25 cellular contexts compared by ENCODE assay signal in the genomic region with DNA sequence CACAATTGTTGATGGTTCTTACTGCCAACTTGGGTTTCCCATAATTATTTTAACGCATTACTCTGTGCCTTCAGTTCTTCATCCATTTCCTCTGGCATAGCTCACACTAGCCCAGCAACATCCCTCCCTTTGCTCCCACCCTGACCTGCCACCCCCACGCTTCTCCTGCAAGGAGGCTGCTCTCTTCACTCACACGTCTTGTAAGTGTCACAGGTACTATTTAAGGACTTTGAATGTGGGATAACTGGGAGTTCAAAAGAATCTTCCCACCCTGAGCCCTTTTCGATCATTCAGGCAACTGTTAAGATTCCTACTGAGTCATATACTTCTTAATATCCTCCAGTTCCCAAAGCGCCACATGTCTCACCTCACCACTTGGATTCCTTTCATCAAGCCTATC.
"Had no signal": no experiment of that assay in that cellular context is flagged by ENCODE, and none has a peak within 500 bp of the region (broad histone marks: within the 10 kb centered on the region; RNA-seq: fewer than 3 reads in every experiment).

No MANE protein-coding gene starts in this region.

- H3K27me3 Mint-ChIP-seq: stimulated activated naive CD8-positive, alpha-beta T cell treated with anti-CD3 and anti-CD28 coated beads, Interleukin-15, amount 100 ng/mL, for 72 hours; type B pancreatic cell had no signal

- H3K4me1 Mint-ChIP-seq: naive thymus-derived CD4-positive, alpha-beta T cell; natural killer cell; neural crest cell; stimulated activated memory B cell treated with anti-CD40 and anti-IgM and Interleukin-4, amounts not matched to agents 10 μg/mL and 1 μg/mL and 100 μg/mL, for 72 hours; stimulated activated naive CD8-positive, alpha-beta T cell treated with anti-CD3 and anti-CD28 coated beads, Interleukin-15, amount 100 ng/mL, for 72 hours had no signal

- H3K4me3 Mint-ChIP-seq: naive thymus-derived CD4-positive, alpha-beta T cell; natural killer cell; nephron; neural crest cell; stimulated activated memory B cell treated with anti-CD40 and anti-IgM and Interleukin-4, amounts not matched to agents 10 μg/mL and 1 μg/mL and 100 μg/mL, for 72 hours; stimulated activated naive CD8-positive, alpha-beta T cell treated with anti-CD3 and anti-CD28 coated beads, Interleukin-15, amount 100 ng/mL, for 72 hours; type B pancreatic cell had no signal

- DNase-seq: naive thymus-derived CD4-positive, alpha-beta T cell; natural killer cell; pancreas; right cardiac atrium; right lobe of liver; sigmoid colon; spleen; stimulated activated CD4-positive, alpha-beta T cell treated with anti-CD3 and anti-CD28 coated beads, Interleukin-12 subunit alpha, Interleukin-12 subunit beta, amount 100 ng/mL, for 4 hours; stimulated activated CD4-positive, alpha-beta T cell treated with anti-CD3 and anti-CD28 coated beads, Interleukin-1b, Interleukin-23, amount 100 ng/mL, for 48 hours; stimulated activated CD4-positive, alpha-beta T cell treated with anti-CD3 and anti-CD28 coated beads, Interleukin-4, amount 100 ng/mL, for 1 hour; stimulated activated CD4-positive, alpha-beta T cell treated with anti-CD3 and anti-CD28 coated beads, Interleukin-4, amount 100 ng/mL, for 4 hours; stimulated activated CD8-positive, alpha-beta memory T cell treated with anti-CD3 and anti-CD28 coated beads, Interleukin-4, amount 100 ng/mL, for 48 hours; stimulated activated naive CD4-positive, alpha-beta T cell; stimulated activated naive CD8-positive, alpha-beta T cell treated with anti-CD3 and anti-CD28 coated beads, Interleukin-15, amount 100 ng/mL, for 72 hours; stimulated activated naive CD8-positive, alpha-beta T cell treated with anti-CD3 and anti-CD28 coated beads, Interleukin-15, Interleukin-2, amounts not matched to agents 100 U/mL and 50 U/mL, for 24 hours; substantia nigra; testis; tibial artery; transverse colon; upper lobe of right lung; uterus had no signal

- ATAC-seq: naive thymus-derived CD4-positive, alpha-beta T cell; natural killer cell; pancreas; right cardiac atrium; right lobe of liver; stimulated activated memory B cell treated with anti-CD40 and anti-IgM and Interleukin-4, amounts not matched to agents 10 μg/mL and 1 μg/mL and 100 μg/mL, for 72 hours; stimulated activated naive CD8-positive, alpha-beta T cell treated with anti-CD3 and anti-CD28 coated beads, Interleukin-15, amount 100 ng/mL, for 72 hours; stimulated activated naive CD8-positive, alpha-beta T cell treated with anti-CD3 and anti-CD28 coated beads, Interleukin-15, Interleukin-2, amounts not matched to agents 100 U/mL and 50 U/mL, for 24 hours; upper lobe of right lung had no signal

- H3K9me3 Mint-ChIP-seq: natural killer cell; nephron; neural crest cell; stimulated activated memory B cell treated with anti-CD40 and anti-IgM and Interleukin-4, amounts not matched to agents 10 μg/mL and 1 μg/mL and 100 μg/mL, for 72 hours; stimulated activated naive CD8-positive, alpha-beta T cell treated with anti-CD3 and anti-CD28 coated beads, Interleukin-15, amount 100 ng/mL, for 72 hours had no signal

- H3K36me3 Mint-ChIP-seq: naive thymus-derived CD4-positive, alpha-beta T cell; natural killer cell; stimulated activated memory B cell treated with anti-CD40 and anti-IgM and Interleukin-4, amounts not matched to agents 10 μg/mL and 1 μg/mL and 100 μg/mL, for 72 hours; type B pancreatic cell had no signal

- H3K27ac Mint-ChIP-seq: natural killer cell; nephron; stimulated activated memory B cell treated with anti-CD40 and anti-IgM and Interleukin-4, amounts not matched to agents 10 μg/mL and 1 μg/mL and 100 μg/mL, for 72 hours; stimulated activated naive CD8-positive, alpha-beta T cell treated with anti-CD3 and anti-CD28 coated beads, Interleukin-15, amount 100 ng/mL, for 72 hours; type B pancreatic cell had no signal
